9 cellular contexts compared by ENCODE assay signal in the genomic region with DNA sequence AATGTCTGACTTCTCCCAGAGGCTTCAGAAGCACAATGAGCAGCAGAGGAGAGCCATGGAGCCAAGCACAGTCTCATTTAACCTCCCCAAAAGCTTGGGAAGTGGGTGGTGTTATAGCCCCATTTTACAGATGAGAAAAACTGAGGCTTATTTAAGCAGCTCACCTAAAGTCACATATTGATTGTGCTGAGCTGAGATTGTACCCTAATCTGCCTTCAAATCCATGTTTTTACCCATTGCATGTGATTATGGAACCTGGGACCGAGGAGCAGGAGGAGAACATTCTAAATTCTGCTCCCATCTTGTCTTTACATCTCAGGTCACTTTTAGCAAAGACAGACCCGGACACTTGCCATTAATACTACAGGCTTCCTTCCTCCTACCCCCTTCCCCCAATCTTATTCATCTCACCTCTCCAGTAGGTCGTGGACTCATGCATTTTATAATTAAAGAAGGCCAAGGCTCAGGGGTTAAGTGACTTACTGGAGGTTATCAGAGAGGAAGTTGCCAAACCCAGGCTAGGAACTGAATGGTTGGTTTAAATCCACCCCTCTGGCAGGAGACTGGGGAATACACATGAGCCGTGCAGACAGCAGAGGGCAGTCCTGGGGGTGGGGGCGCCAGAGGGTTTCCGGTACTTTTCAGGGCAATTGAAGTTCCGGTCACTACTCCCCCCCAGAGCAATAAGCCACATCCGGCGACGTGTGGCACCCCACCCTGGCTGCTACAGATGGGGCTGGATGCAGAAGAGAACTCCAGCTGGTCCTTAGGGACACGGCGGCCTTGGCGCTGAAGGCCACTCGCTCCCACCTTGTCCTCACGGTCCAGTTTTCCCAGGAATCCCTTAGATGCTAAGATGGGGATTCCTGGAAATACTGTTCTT. TPM values are rescaled to one million over a fixed set of nuclear protein-coding genes. Genes with fewer than 3 reads are reported as not detected.
A peak's percentile ranks its signal among the peaks of the same experiment; 100 is the strongest.
DNase-seq lines count a peak whose midpoint lies in the region; ATAC-seq and TF ChIP-seq lines count a peak whose summit lies in the region.
"Had no signal": no experiment of that assay in that cellular context is flagged by ENCODE, and none has a peak within 500 bp of the region (broad histone marks: within the 10 kb centered on the region; RNA-seq: fewer than 3 reads in every experiment).

No MANE protein-coding gene starts in this region.

- H3K4me3 ChIP-seq in fibroblast of the aortic adventitia (ENCODE audit: low read depth, low read length) (no peak overlapping the region), parathyroid adenoma (ENCODE audit: low read depth, low read length) (no peak overlapping the region), lower leg skin (ENCODE audit: low read depth, poor library complexity, severe bottlenecking) (no peak overlapping the region)

- H3K27ac ChIP-seq in parathyroid adenoma = peak overlapping the region; percentile 37

- no peaks in the 10 kb centered on the region for H3K79me2 ChIP-seq in parathyroid adenoma

- DNase-seq in GDM1 (lab: John Stamatoyannopoulos, UW) = peak; percentile 25
- peak; percentile 75 for DNase-seq in RPMI7951 (ENCODE audit: low read depth)
- no peak for DNase-seq in fibroblast of the aortic adventitia (ENCODE audit: low read depth)
- DNase-seq in NCI-H1092 treated with DMSO at 0.1 percent for 48 hours (lab: John Stamatoyannopoulos, UW) = no peak
- no peak for DNase-seq in activated CD4-positive, alpha-beta T cell treated with anti-CD3 and anti-CD28 coated beads, Interleukin-2, amount 50 U/mL, for 4 hours
- DNase-seq in lower leg skin (ENCODE audit: low spot score in 2 of 2) = no peak
- DNase-seq: activated B cell treated with CpG ODN at 0.5 μM for 24 hours had no signal

- ATAC-seq in HG03469 (IDR thresholded peaks at IDR 0.05; ENCODE audit: unreplicated experiment) = no peak

- no peaks in the 10 kb centered on the region for H3K27me3 ChIP-seq in parathyroid adenoma (ENCODE audit: control insufficient read depth, insufficient read depth, low read length)

- TF ChIP-seq POLR2A in lower leg skin (IDR thresholded peaks at IDR 0.05) = no peak

- no peak overlapping the region for H2AFZ ChIP-seq in parathyroid adenoma

- no peak overlapping the region for H3K4me2 ChIP-seq in parathyroid adenoma (ENCODE audit: low read length)

- no peak overlapping the region for H3K9ac ChIP-seq in parathyroid adenoma

- H3K4me1 ChIP-seq in parathyroid adenoma = no peaks in the 10 kb centered on the region

- intact Hi-C loops in lower leg skin (cut with DNase I; ENCODE audit: low total_unique reads) = loop anchor here (5.0 kb wide), 1 partner anchor 48 kb away; no protein-coding TSS in a partner anchor

- no peaks in the 10 kb centered on the region for H3K9me3 ChIP-seq in parathyroid adenoma (ENCODE audit: control insufficient read depth, low read length)

- peak; percentile 42 for TF ChIP-seq CTCF in fibroblast of the aortic adventitia (IDR thresholded peaks at IDR 0.05; ENCODE audit: insufficient read depth, low read length)
- no peak for TF ChIP-seq CTCF in parathyroid adenoma (IDR thresholded peaks at IDR 0.05)
- TF ChIP-seq CTCF in lower leg skin (IDR thresholded peaks at IDR 0.05) = no peak

- no peaks in the 10 kb centered on the region for H3K36me3 ChIP-seq in parathyroid adenoma (ENCODE audit: control insufficient read depth, insufficient read depth, low read length)

- WGBS in lower leg skin, 2 donors = 63 to 70% methylated on average over 15 of the region's 15 CpGs

RNA-seq across cellular contexts. Expression of gene IL17B, which starts 51.0 kb away (rescaled TPM):
- total RNA-seq in RPMI7951 (2014; rRNA removed; shearing (Covaris generic)) = not detected in 2 replicates
- not detected in 2 replicates for total RNA-seq in fibroblast of the aortic adventitia (ENCODE audit: low replicate concordance)
- not detected for total RNA-seq in lower leg skin
- total RNA-seq: activated B cell treated with CpG ODN at 0.5 μM for 24 hours had no signal

Comparison
In these comparisons a context has a peak if more than half of its experiments do, and no peak if none do; other contexts are left out.
1. DNase-seq: peak in GDM1 (single experiment) and RPMI7951 (single experiment); none in fibroblast of the aortic adventitia (single experiment), NCI-H1092 treated with DMSO at 0.1 percent for 48 hours (single experiment), activated CD4-positive, alpha-beta T cell treated with anti-CD3 and anti-CD28 coated beads, Interleukin-2, amount 50 U/mL, for 4 hours (0 of 2) and lower leg skin (0 of 2).